In the genomic region with DNA sequence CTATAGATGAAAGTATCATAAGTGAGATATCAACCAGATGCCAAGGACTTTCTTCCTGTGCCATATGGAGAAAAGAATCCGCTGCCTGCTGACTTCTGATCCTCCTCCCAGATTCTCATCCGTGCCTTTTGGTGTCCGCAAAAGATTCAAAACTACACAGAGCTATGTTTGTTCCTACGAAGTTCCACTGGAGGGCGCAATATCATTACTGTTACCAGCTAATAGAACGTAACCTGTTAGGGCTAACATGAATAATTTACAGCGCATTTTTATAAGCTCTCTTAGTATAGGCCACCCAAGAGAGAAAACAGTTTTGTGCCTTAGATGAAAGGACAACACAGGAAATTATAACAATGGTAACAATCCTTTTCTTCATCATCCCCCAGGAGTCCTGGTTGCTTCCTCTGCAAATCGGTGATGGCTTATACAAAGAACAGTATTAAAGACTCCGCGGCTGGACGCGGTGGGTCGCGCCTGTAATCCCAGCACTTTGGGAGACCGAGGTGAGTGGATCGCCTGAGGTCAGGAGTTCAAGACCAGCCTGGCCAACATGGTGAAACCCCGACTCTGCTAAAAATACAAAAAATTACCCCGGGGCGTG, we compare ENCODE assay signal across 8 cellular contexts.
DNase-seq lines count a peak whose midpoint lies in the region; ATAC-seq and TF ChIP-seq lines count a peak whose summit lies in the region.

No MANE protein-coding gene starts in this region.

- H3K4me3 ChIP-seq in GM06990 (replicated peaks; ENCODE audit: low read depth, low read length) = no peak overlapping the region

- no peaks in the 10 kb centered on the region for H3K36me3 ChIP-seq in GM06990 (ENCODE audit: control insufficient read depth, insufficient read depth, low read length)

- peaks cover 34% of the 10 kb centered on the region for H3K9me3 Mint-ChIP-seq in nephron progenitor cell

- H3K4me1 Mint-ChIP-seq in nephron progenitor cell = no peaks in the 10 kb centered on the region

- no peaks in the 10 kb centered on the region for H3K27me3 ChIP-seq in GM06990 (replicated peaks; ENCODE audit: control insufficient read depth, insufficient read depth, low read length)

- H3K27ac Mint-ChIP-seq in nephron progenitor cell = no peak overlapping the region

- ATAC-seq in GM21360 (IDR thresholded peaks at IDR 0.05; ENCODE audit: unreplicated experiment) = no peak

- TF ChIP-seq CTCF in GM06990 (IDR thresholded peaks at IDR 0.05; ENCODE audit: insufficient read depth, low read length, poor library complexity, severe bottlenecking) (peak; percentile 38), nephron progenitor cell (IDR thresholded peaks at IDR 0.05) (peak; percentile 52)

- no peaks in the 10 kb centered on the region for H3K36me3 Mint-ChIP-seq in nephron progenitor cell (ENCODE audit: low read depth)

- no peak overlapping the region for H3K4me3 Mint-ChIP-seq in nephron progenitor cell

- peaks cover 3% of the 10 kb centered on the region for H3K27me3 Mint-ChIP-seq in nephron progenitor cell (ENCODE audit: low read depth, poor library complexity)

- DNase-seq in AG08396 (ENCODE audit: low spot score) (peak; percentile 33), GM06990 (ENCODE audit: extremely low read depth, insufficient read length) (no peak), NCI-H2227 treated with DMSO at 0.1 percent for 48 hours (lab: John Stamatoyannopoulos, UW) (peak; percentile 55), dedifferentiated amniotic fluid mesenchymal stem cell (ENCODE audit: extremely low spot score) (peak; percentile 19), nephron progenitor cell (peak; percentile 11), SKM-1 (lab: John Stamatoyannopoulos, UW; ENCODE audit: unreplicated experiment) (no peak)
- no peak for DNase-seq in activated CD4-positive, alpha-beta T cell treated with anti-CD3 and anti-CD28 coated beads, Interleukin-2, amount 50 U/mL, for 4 hours

Comparison
In these comparisons a context has a peak if more than half of its experiments do, and no peak if none do; other contexts are left out.
1. DNase-seq: peak in AG08396 (single experiment), NCI-H2227 treated with DMSO at 0.1 percent for 48 hours (single experiment), dedifferentiated amniotic fluid mesenchymal stem cell (single experiment) and nephron progenitor cell (single experiment); none in GM06990 (single experiment), SKM-1 (single experiment) and activated CD4-positive, alpha-beta T cell treated with anti-CD3 and anti-CD28 coated beads, Interleukin-2, amount 50 U/mL, for 4 hours (0 of 2).